Comparison of ENCODE assay signal across 29 cellular contexts in the genomic region with DNA sequence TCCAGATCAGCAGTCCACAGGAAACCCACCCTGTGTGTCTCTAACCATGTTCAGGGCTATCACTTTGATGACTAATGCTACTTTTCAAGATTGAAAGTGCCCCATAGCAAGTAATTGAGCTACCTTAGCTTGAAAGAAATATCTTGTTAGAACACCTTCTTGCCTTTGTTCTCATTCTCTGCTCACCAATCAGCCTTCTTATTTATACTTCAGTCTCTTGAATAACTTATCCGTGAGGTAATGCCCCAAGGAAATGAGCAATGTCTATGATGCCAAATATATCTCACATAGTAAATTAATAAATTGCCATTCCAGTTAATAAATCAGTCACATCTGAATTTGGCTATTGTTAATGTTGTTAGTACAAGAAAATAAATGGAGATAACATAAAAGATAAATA.
"Had no signal": no experiment of that assay in that cellular context is flagged by ENCODE, and none has a peak within 500 bp of the region (broad histone marks: within the 10 kb centered on the region; RNA-seq: fewer than 3 reads in every experiment).

No MANE protein-coding gene starts in this region.

- DNase-seq: activated CD4-positive, alpha-beta memory T cell treated with anti-CD3 and anti-CD28 coated beads, Interleukin-2, amount 10 ng/mL, durations not matched to agents 7 days and 5 days; activated CD4-positive, alpha-beta T cell treated with anti-CD3 and anti-CD28 coated beads for 4 hours; activated CD4-positive, alpha-beta T cell treated with anti-CD3 and anti-CD28 coated beads, Interleukin-2, amount 10 ng/mL, durations not matched to agents 7 days and 5 days; activated CD4-positive, alpha-beta T cell treated with anti-CD3 and anti-CD28 coated beads, Interleukin-2, amount 50 U/mL, for 4 hours; activated CD4-positive, CD25-positive, alpha-beta regulatory T cell; activated CD4-positive, CD25-positive, alpha-beta regulatory T cell treated with anti-CD3 and anti-CD28 coated beads, Interleukin-2, amount 50 U/mL, for 72 hours; activated CD8-positive, alpha-beta memory T cell treated with anti-CD3 and anti-CD28 coated beads, Interleukin-2, amount 50 U/mL, for 48 hours; activated gamma-delta T cell; activated naive CD4-positive, alpha-beta T cell; activated naive CD4-positive, alpha-beta T cell treated with anti-CD3 and anti-CD28 coated beads, Interleukin-2, amount 10 ng/mL, durations not matched to agents 7 days and 5 days; activated naive CD8-positive, alpha-beta T cell treated with anti-CD3 and anti-CD28 coated beads, Interleukin-2, amount 10 ng/mL, durations not matched to agents 7 days and 5 days; activated T-cell treated with anti-CD3 and anti-CD28 coated beads for 4 hours; activated T-cell treated with anti-CD3 and anti-CD28 coated beads, Interleukin-2, amount 50 U/mL, for 24 hours; activated T-cell treated with anti-CD3 and anti-CD28 coated beads, Interleukin-2, amount 50 U/mL, for 72 hours; brain microvascular endothelial cell; caudate nucleus; cortex of kidney; dermis blood vessel endothelial cell; effector CD4-positive, alpha-beta T cell; effector memory CD8-positive, alpha-beta T cell; foreskin fibroblast; gastrocnemius medialis; heart right ventricle; T-helper 2 cell had no signal

- H3K36me3 ChIP-seq: ascending aorta, brain microvascular endothelial cell, gastrocnemius medialis, heart right ventricle had no signal

- H3K4me2 ChIP-seq: hepatocyte had no signal

- H3K36me3 Mint-ChIP-seq: activated naive CD4-positive, alpha-beta T cell treated with anti-CD3 and anti-CD28 coated beads, Interleukin-2, amount 10 ng/mL, durations not matched to agents 7 days and 5 days; activated naive CD8-positive, alpha-beta T cell treated with anti-CD3 and anti-CD28 coated beads, Interleukin-2, amount 10 ng/mL, durations not matched to agents 7 days and 5 days had no signal

- H3K27ac ChIP-seq: ascending aorta, brain microvascular endothelial cell, gastrocnemius medialis, heart right ventricle, hepatocyte had no signal

- H3K4me3 ChIP-seq: ascending aorta, gastrocnemius medialis, heart right ventricle, hepatocyte had no signal

- H3K79me2 ChIP-seq: hepatocyte had no signal

- H3K27me3 ChIP-seq: ascending aorta, brain microvascular endothelial cell, gastrocnemius medialis, heart right ventricle, hepatocyte had no signal

- H3K9me3 Mint-ChIP-seq: activated CD4-positive, alpha-beta memory T cell treated with anti-CD3 and anti-CD28 coated beads, Interleukin-2, amount 10 ng/mL, durations not matched to agents 7 days and 5 days; activated naive CD4-positive, alpha-beta T cell treated with anti-CD3 and anti-CD28 coated beads, Interleukin-2, amount 10 ng/mL, durations not matched to agents 7 days and 5 days; activated naive CD4-positive, alpha-beta T cell treated with anti-CD3 and anti-CD28 coated beads, Interleukin-2, amount 50 U/mL, for 72 hours; activated naive CD8-positive, alpha-beta T cell treated with anti-CD3 and anti-CD28 coated beads, Interleukin-2, amount 10 ng/mL, durations not matched to agents 7 days and 5 days; activated T-cell treated with anti-CD3 and anti-CD28 coated beads, Interleukin-2, amount 50 U/mL, for 24 hours; activated T-cell treated with anti-CD3 and anti-CD28 coated beads, Interleukin-2, amount 50 U/mL, for 72 hours; effector memory CD8-positive, alpha-beta T cell had no signal

- H3K27me3 Mint-ChIP-seq: activated CD4-positive, alpha-beta memory T cell treated with anti-CD3 and anti-CD28 coated beads, Interleukin-2, amount 10 ng/mL, durations not matched to agents 7 days and 5 days; activated CD4-positive, alpha-beta T cell treated with anti-CD3 and anti-CD28 coated beads, Interleukin-2, amount 10 ng/mL, durations not matched to agents 7 days and 5 days; activated naive CD4-positive, alpha-beta T cell treated with anti-CD3 and anti-CD28 coated beads, Interleukin-2, amount 10 ng/mL, durations not matched to agents 7 days and 5 days; activated naive CD8-positive, alpha-beta T cell treated with anti-CD3 and anti-CD28 coated beads, Interleukin-2, amount 10 ng/mL, durations not matched to agents 7 days and 5 days; activated T-cell treated with anti-CD3 and anti-CD28 coated beads, Interleukin-2, amount 50 U/mL, for 24 hours; effector memory CD8-positive, alpha-beta T cell had no signal

- H2AFZ ChIP-seq: hepatocyte had no signal

- H3K4me1 ChIP-seq: ascending aorta, gastrocnemius medialis, heart right ventricle had no signal

- H3K9me3 ChIP-seq: ascending aorta, gastrocnemius medialis, heart right ventricle had no signal

- FAIRE-seq: colon had no signal

- H3K4me3 Mint-ChIP-seq: activated CD4-positive, alpha-beta memory T cell treated with anti-CD3 and anti-CD28 coated beads, Interleukin-2, amount 10 ng/mL, durations not matched to agents 7 days and 5 days; activated CD4-positive, alpha-beta T cell treated with anti-CD3 and anti-CD28 coated beads, Interleukin-2, amount 10 ng/mL, durations not matched to agents 7 days and 5 days; activated naive CD4-positive, alpha-beta T cell treated with anti-CD3 and anti-CD28 coated beads, Interleukin-2, amount 10 ng/mL, durations not matched to agents 7 days and 5 days; activated naive CD8-positive, alpha-beta T cell treated with anti-CD3 and anti-CD28 coated beads, Interleukin-2, amount 10 ng/mL, durations not matched to agents 7 days and 5 days; activated T-cell treated with anti-CD3 and anti-CD28 coated beads, Interleukin-2, amount 50 U/mL, for 24 hours; activated T-cell treated with anti-CD3 and anti-CD28 coated beads, Interleukin-2, amount 50 U/mL, for 72 hours; effector memory CD8-positive, alpha-beta T cell had no signal

- H3K27ac Mint-ChIP-seq: activated CD4-positive, alpha-beta memory T cell treated with anti-CD3 and anti-CD28 coated beads, Interleukin-2, amount 10 ng/mL, durations not matched to agents 7 days and 5 days; activated CD4-positive, alpha-beta T cell treated with anti-CD3 and anti-CD28 coated beads, Interleukin-2, amount 10 ng/mL, durations not matched to agents 7 days and 5 days; activated naive CD4-positive, alpha-beta T cell treated with anti-CD3 and anti-CD28 coated beads, Interleukin-2, amount 10 ng/mL, durations not matched to agents 7 days and 5 days; activated naive CD4-positive, alpha-beta T cell treated with anti-CD3 and anti-CD28 coated beads, Interleukin-2, amount 50 U/mL, for 72 hours; activated naive CD8-positive, alpha-beta T cell treated with anti-CD3 and anti-CD28 coated beads, Interleukin-2, amount 10 ng/mL, durations not matched to agents 7 days and 5 days; activated T-cell treated with anti-CD3 and anti-CD28 coated beads, Interleukin-2, amount 50 U/mL, for 24 hours; activated T-cell treated with anti-CD3 and anti-CD28 coated beads, Interleukin-2, amount 50 U/mL, for 72 hours; effector memory CD8-positive, alpha-beta T cell had no signal

- ATAC-seq: activated naive CD4-positive, alpha-beta T cell treated with anti-CD3 and anti-CD28 coated beads, Interleukin-2, amount 50 U/mL, for 72 hours; activated T-cell treated with anti-CD3 and anti-CD28 coated beads, Interleukin-2, amount 50 U/mL, for 72 hours; effector memory CD8-positive, alpha-beta T cell; esophagus mucosa; gastrocnemius medialis; heart right ventricle had no signal
